Comparison of ENCODE assay signal across 1 cellular context in the genomic region with DNA sequence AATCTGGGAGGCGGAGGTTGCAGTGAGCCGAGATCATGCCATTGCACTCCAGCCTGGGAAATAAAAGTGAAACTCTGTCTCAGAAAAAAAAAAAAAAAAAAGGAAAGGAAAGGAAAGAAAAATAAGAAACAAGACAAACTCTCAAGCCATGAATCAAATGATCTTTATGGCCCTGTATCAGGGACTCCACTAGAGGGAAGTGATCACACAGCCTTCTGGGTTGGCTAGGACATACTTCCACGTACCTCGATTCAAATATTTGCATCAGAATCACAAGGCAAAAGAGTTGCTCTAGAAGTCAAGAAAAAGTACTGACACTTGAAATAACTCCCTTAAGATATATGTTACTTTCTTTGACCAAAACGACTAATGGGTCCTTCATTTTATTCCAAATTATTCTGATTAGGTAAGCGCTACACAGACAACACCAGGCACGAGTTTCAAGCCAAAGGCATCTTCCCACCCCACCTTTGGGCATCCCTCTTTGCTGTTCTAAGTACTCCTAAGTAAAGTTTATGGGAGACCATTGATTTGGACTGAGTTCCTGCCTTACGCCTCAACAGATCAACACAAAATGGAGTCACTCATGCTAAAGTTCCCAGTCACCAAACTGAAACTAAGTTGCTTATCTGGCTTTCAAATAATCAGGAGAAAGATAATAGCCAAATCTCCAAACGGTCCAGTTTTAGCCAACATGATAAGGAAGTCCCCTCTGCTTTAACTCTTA.
TF ChIP-seq lines count a peak whose summit lies in the region.

No MANE protein-coding gene starts in this region.

TF ChIP-seq in HCT116, 20 proteins besides CTCF, POLR2A, EP300 and RAD21 (continued from another document):
- no peak for TF ChIP-seq EZH2phosphoT487 (IDR thresholded peaks at IDR 0.05; ENCODE audit: borderline replicate concordance)
- TF ChIP-seq CBX3 (IDR thresholded peaks at IDR 0.05; ENCODE audit: low read depth): no peak
- TF ChIP-seq, protein P1, sequence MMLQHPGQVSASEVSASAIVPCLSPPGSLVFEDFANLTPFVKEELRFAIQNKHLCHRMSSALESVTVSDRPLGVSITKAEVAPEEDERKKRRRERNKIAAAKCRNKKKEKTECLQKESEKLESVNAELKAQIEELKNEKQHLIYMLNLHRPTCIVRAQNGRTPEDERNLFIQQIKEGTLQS (IDR thresholded peaks at IDR 0.05): no peak
- no peak for TF ChIP-seq CEBPB (IDR thresholded peaks at IDR 0.05; ENCODE audit: low read depth)
- TF ChIP-seq POLR2AphosphoS5 (IDR thresholded peaks at IDR 0.05; ENCODE audit: low read depth, low read length): no peak
- TF ChIP-seq SIN3A (IDR thresholded peaks at IDR 0.05; ENCODE audit: low read depth): no peak
- TF ChIP-seq YY1 (IDR thresholded peaks at IDR 0.05; ENCODE audit: extremely low read depth, insufficient replicate concordance, low read depth, low read length): no peak
- TF ChIP-seq FOSL1 (IDR thresholded peaks at IDR 0.05; ENCODE audit: low read depth): no peak
- no peak for TF ChIP-seq JUND (IDR thresholded peaks at IDR 0.05)
- TF ChIP-seq ELF1 (IDR thresholded peaks at IDR 0.05; ENCODE audit: borderline replicate concordance, low read depth): no peak
